Comparison of ENCODE assay signal across 20 cellular contexts in genomic region chrX:134849390-134849789, GRCh38. TPM values are rescaled to one million over a fixed set of nuclear protein-coding genes. Genes with fewer than 3 reads are reported as not detected.
A peak's percentile ranks its signal among the peaks of the same experiment; 100 is the strongest.
DNase-seq lines count a peak whose midpoint lies in the region; FAIRE-seq and TF ChIP-seq lines count a peak whose summit lies in the region.
"Had no signal": no experiment of that assay in that cellular context is flagged by ENCODE, and none has a peak within 500 bp of the region (broad histone marks: within the 10 kb centered on the region; RNA-seq: fewer than 3 reads in every experiment).

No MANE protein-coding gene starts in this region.

- H3K4me3 ChIP-seq in PC-9 = no peak overlapping the region
- H3K4me3 ChIP-seq in endothelial cell of umbilical vein (replicated peaks in 1 of 3; ENCODE audit: insufficient read depth in 1 of 3, low read depth in 1 of 3, low read length in 3 of 3) = no peak overlapping the region
- no peak overlapping the region for H3K4me3 ChIP-seq in mesenchymal stem cell (ENCODE audit: insufficient read depth in 1 of 2, low read depth in 1 of 2, low read length in 2 of 2)
- H3K4me3 ChIP-seq in HAP-1 = no peak overlapping the region
- H3K4me3 ChIP-seq: ascending aorta, heart right ventricle, lung, skin epidermis, uterus had no signal

- no peak overlapping the region for H3K14ac ChIP-seq in mesenchymal stem cell (ENCODE audit: low read length in 2 of 2)

- no peak overlapping the region for H4K8ac ChIP-seq in mesenchymal stem cell (ENCODE audit: low read length)

- CTCF ChIA-PET in PC-9 (lab: Charles Lee) = no interaction called here
- CTCF ChIA-PET in endothelial cell of umbilical vein (lab: Charles Lee) = no interaction called here

- no peaks in the 10 kb centered on the region for H3K79me1 ChIP-seq in mesenchymal stem cell (replicated peaks; ENCODE audit: low read length, poor library complexity, severe bottlenecking)

- no peak overlapping the region for H3K23ac ChIP-seq in mesenchymal stem cell (ENCODE audit: low read length in 2 of 2)

- H2AK5ac ChIP-seq in mesenchymal stem cell (ENCODE audit: low read length, severe bottlenecking) = no peak overlapping the region

- dilution Hi-C loops in endothelial cell of umbilical vein (cut with MboI; ENCODE audit: extremely low pct_ligation_motif_present, low sequenced_read_pairs) = no loop called here

- no peak for TF ChIP-seq POLR2A in endothelial cell of umbilical vein (IDR thresholded peaks at IDR 0.05; ENCODE audit: low read depth, low read length)

- H2AFZ ChIP-seq in PC-9 (no peak overlapping the region), endothelial cell of umbilical vein (ENCODE audit: low read depth, low read length) (no peak overlapping the region), mesenchymal stem cell (ENCODE audit: low read depth, low read length) (no peak overlapping the region)

- no TSS peak for BruUV-seq in PC-9 (replicated peaks; lab: Mats Ljungman, UMichigan)
- no TSS peak for BruUV-seq in endothelial cell of umbilical vein (replicated peaks; lab: Mats Ljungman, UMichigan)

- H3K4me2 ChIP-seq in PC-9 (peak overlapping the region; percentile 47), endothelial cell of umbilical vein (ENCODE audit: insufficient read depth, low read length) (no peak overlapping the region), mesenchymal stem cell (ENCODE audit: low read length, poor library complexity, severe bottlenecking) (no peak overlapping the region)

- no peak overlapping the region for H4K91ac ChIP-seq in mesenchymal stem cell (ENCODE audit: low read length)

- H2BK120ac ChIP-seq in mesenchymal stem cell (ENCODE audit: low read depth, low read length) = no peak overlapping the region

- H3K9me2 ChIP-seq in PC-9 (ENCODE audit: insufficient read depth) = no peaks in the 10 kb centered on the region

- no peak overlapping the region for H3K9ac ChIP-seq in endothelial cell of umbilical vein (replicated peaks; ENCODE audit: extremely low read depth, insufficient read depth, low read length)
- no peak overlapping the region for H3K9ac ChIP-seq in mesenchymal stem cell (ENCODE audit: low read length)

- DNase-seq in Daoy (ENCODE audit: low read depth) = peak; percentile 3
- DNase-seq in PC-9 = peak in 1 of 2 experiments; percentile 72
- no peak for DNase-seq in endothelial cell of umbilical vein (ENCODE audit: low read depth, low spot score)
- peak; percentile 6 for DNase-seq in mesenchymal stem cell
- no peak for DNase-seq in activated CD4-positive, alpha-beta T cell treated with anti-CD3 and anti-CD28 coated beads for 48 hours
- DNase-seq in NCI-H1930 (lab: John Stamatoyannopoulos, UW) = no peak
- no peak for DNase-seq in HAP-1 (ENCODE audit: low spot score in 2 of 2)
- DNase-seq in NOMO-1 treated with dmso at 0.1 percent for 144 hours (lab: John Stamatoyannopoulos, UW; ENCODE audit: unreplicated experiment) = no peak
- DNase-seq: activated CD4-positive, alpha-beta T cell treated with anti-CD3 and anti-CD28 coated beads, Interleukin-2, amount 50 U/mL, for 1 hour; activated naive CD4-positive, alpha-beta T cell; cortex of kidney; heart right ventricle; naive thymus-derived CD8-positive, alpha-beta T cell; NCI-H1436 treated with DMSO at 0.1 percent for 48 hours; stimulated activated CD4-positive, alpha-beta T cell treated with anti-CD3 and anti-CD28 coated beads, Interleukin-2, amount 100 ng/mL, for 48 hours; uterus had no signal

- no peak overlapping the region for H3K4ac ChIP-seq in mesenchymal stem cell (ENCODE audit: low read depth in 1 of 2, low read length in 2 of 2)

- POLR2A ChIA-PET in PC-9 (lab: Charles Lee; ENCODE audit: unreplicated experiment) = no interaction called here
- POLR2A ChIA-PET in endothelial cell of umbilical vein (lab: Charles Lee) = no interaction called here

- in situ Hi-C loops in HAP-1 (cut with MboI; ENCODE audit: low sequenced_read_pairs) = no loop called here

- intact Hi-C loops in PC-9 (cut with micrococcal nuclease; ENCODE audit: unreplicated experiment) = no loop called here
- intact Hi-C loops in endothelial cell of umbilical vein (cut with micrococcal nuclease) = no loop called here

- no peak overlapping the region for H2BK5ac ChIP-seq in mesenchymal stem cell (ENCODE audit: low read depth, low read length, poor library complexity, severe bottlenecking)

- H3K18ac ChIP-seq in mesenchymal stem cell (ENCODE audit: low read depth in 1 of 2, low read length in 2 of 2) = no peak overlapping the region

- H3K4me1 ChIP-seq in PC-9 (replicated peaks; ENCODE audit: insufficient read depth) = peaks cover 18% of the 10 kb centered on the region
- no peaks in the 10 kb centered on the region for H3K4me1 ChIP-seq in endothelial cell of umbilical vein (ENCODE audit: control insufficient read depth, extremely low read depth, insufficient read depth, low read length)
- no peaks in the 10 kb centered on the region for H3K4me1 ChIP-seq in mesenchymal stem cell (ENCODE audit: control insufficient read depth, insufficient read depth, low read depth, low read length)
- H3K4me1 ChIP-seq in HAP-1 = peaks cover 15% of the 10 kb centered on the region
- H3K4me1 ChIP-seq: ascending aorta, heart right ventricle, uterus had no signal

- H3K27ac ChIP-seq in PC-9 (peak overlapping the region; percentile 33; the same call in 1 of the 2 replicates), endothelial cell of umbilical vein (ENCODE audit: insufficient read depth, low read depth, low read length) (no peak overlapping the region), mesenchymal stem cell (ENCODE audit: low read length, poor library complexity, severe bottlenecking) (no peak overlapping the region)
- H3K27ac ChIP-seq: ascending aorta, heart right ventricle, skin epidermis, uterus had no signal

- H3K9me3 ChIP-seq in PC-9 (ENCODE audit: insufficient read depth, low read depth) (no peaks in the 10 kb centered on the region), endothelial cell of umbilical vein (replicated peaks; ENCODE audit: control insufficient read depth, insufficient read depth, low read length) (no peaks in the 10 kb centered on the region), mesenchymal stem cell (ENCODE audit: control insufficient read depth, low read length) (no peaks in the 10 kb centered on the region), HAP-1 (no peaks in the 10 kb centered on the region)
- H3K9me3 ChIP-seq: ascending aorta, heart right ventricle, uterus had no signal

- no peaks in the 10 kb centered on the region for H3K9me1 ChIP-seq in endothelial cell of umbilical vein (replicated peaks; ENCODE audit: control insufficient read depth, extremely low read depth, insufficient read depth, low read length)

- H3K79me2 ChIP-seq in PC-9 (ENCODE audit: low read depth) (no peaks in the 10 kb centered on the region), endothelial cell of umbilical vein (ENCODE audit: control insufficient read depth, insufficient read depth, low read length) (no peaks in the 10 kb centered on the region)

- peaks cover 4% of the 10 kb centered on the region; the same call in 1 of the 2 replicates for H3K36me3 ChIP-seq in PC-9 (ENCODE audit: low read depth)
- H3K36me3 ChIP-seq in endothelial cell of umbilical vein (ENCODE audit: control insufficient read depth in 2 of 2, extremely low read depth in 1 of 2, insufficient read depth in 2 of 2, low read length in 2 of 2) = no peaks in the 10 kb centered on the region
- H3K36me3 ChIP-seq in mesenchymal stem cell (ENCODE audit: control insufficient read depth in 1 of 2, insufficient read depth in 2 of 2, low read depth in 1 of 2, low read length in 2 of 2) = no peaks in the 10 kb centered on the region
- H3K36me3 ChIP-seq in HAP-1 (replicated peaks) = no peaks in the 10 kb centered on the region
- H3K36me3 ChIP-seq: ascending aorta, heart right ventricle, uterus had no signal

- H3F3A ChIP-seq in PC-9 (ENCODE audit: insufficient read depth, low read depth) = peaks cover 3% of the 10 kb centered on the region; the same call in 1 of the 2 replicates

- H2BK12ac ChIP-seq in mesenchymal stem cell (ENCODE audit: low read length in 2 of 2) = no peak overlapping the region

- TF ChIP-seq CTCF in PC-9 (conservative IDR thresholded peaks at IDR 0.05) (no peak), endothelial cell of umbilical vein (IDR thresholded peaks at IDR 0.05; ENCODE audit: extremely low read depth in 1 of 2, insufficient read depth in 1 of 2, low read depth in 1 of 2, low read length in 2 of 2) (no peak)

- FAIRE-seq in endothelial cell of umbilical vein (lab: Jason Lieb, UNC) = peak; percentile 53
- FAIRE-seq: GM12892 had no signal

- H2BK15ac ChIP-seq in mesenchymal stem cell (ENCODE audit: low read depth, poor library complexity, severe bottlenecking) = no peak overlapping the region

- H4K20me1 ChIP-seq in PC-9 (ENCODE audit: insufficient read depth) (no peaks in the 10 kb centered on the region), endothelial cell of umbilical vein (replicated peaks; ENCODE audit: control insufficient read depth, extremely low read depth, insufficient read depth, low read length) (no peaks in the 10 kb centered on the region)

- H3K27me3 ChIP-seq in PC-9 (ENCODE audit: insufficient read depth, low read depth) = no peaks in the 10 kb centered on the region
- H3K27me3 ChIP-seq in endothelial cell of umbilical vein (ENCODE audit: control insufficient read depth in 2 of 2, insufficient read depth in 2 of 2, low read length in 2 of 2) = no peaks in the 10 kb centered on the region
- H3K27me3 ChIP-seq in mesenchymal stem cell (ENCODE audit: control insufficient read depth in 1 of 2, insufficient read depth in 1 of 2, low read length in 2 of 2) = peaks cover 0 to 3% of the 10 kb centered on the region in 2 experiments
- no peaks in the 10 kb centered on the region for H3K27me3 ChIP-seq in HAP-1 (ENCODE audit: low read depth)
- H3K27me3 ChIP-seq: ascending aorta, uterus had no signal

TF ChIP-seq in endothelial cell of umbilical vein, 7 proteins besides CTCF, POLR2A, EP300 and RAD21:
- TF ChIP-seq FOS (IDR thresholded peaks at IDR 0.05; ENCODE audit: borderline replicate concordance, insufficient read depth, low read length) (peak; percentile 20), POLR2AphosphoS5 (IDR thresholded peaks at IDR 0.05; ENCODE audit: insufficient read depth, low read depth, low read length) (no peak)

RNA-seq across cellular contexts. Expression of gene PABIR2, which starts 52.4 kb away (rescaled TPM):
- 4.6 and 4.7 TPM in 2 replicates for total RNA-seq in Daoy (2014; rRNA removed; shearing (Covaris generic))
- total RNA-seq in PC-9 (2021) (66.3 and 96.4 TPM in 2 replicates), endothelial cell of umbilical vein (23.9 and 26.4 TPM in 2 replicates)
- 8.1 and 11.8 TPM in 2 replicates for polyA plus RNA-seq in endothelial cell of umbilical vein
- polyA plus RNA-seq in endothelial cell of umbilical vein (2011; cell fraction: cytosol; rRNA removed) = 12.1 and 13.7 TPM in 2 replicates
- 59.9 and 63.7 TPM in 2 replicates for polyA plus RNA-seq in endothelial cell of umbilical vein (2011; cell fraction: nucleus; rRNA removed)
- 19.9 and 26.5 TPM in 2 replicates for polyA plus RNA-seq in endothelial cell of umbilical vein (2012)
- polyA minus RNA-seq in endothelial cell of umbilical vein = 16.0 and 20.5 TPM in 2 replicates
- polyA minus RNA-seq in endothelial cell of umbilical vein (2011; cell fraction: cytosol; rRNA and poly(A)+ RNA removed) = 27.3 TPM
- 14.3 and 19.2 TPM in 2 replicates for polyA minus RNA-seq in endothelial cell of umbilical vein (2011; cell fraction: nucleus; rRNA and poly(A)+ RNA removed)
- 10.0 TPM for polyA plus RNA-seq in mesenchymal stem cell (2013, experiment 1 of 2)
- 9.5 TPM for polyA plus RNA-seq in mesenchymal stem cell (2013, experiment 2 of 2)

Comparison
In these comparisons a context has a peak if more than half of its experiments do, and no peak if none do; other contexts are left out.
1. DNase-seq: peak in Daoy (single experiment) and mesenchymal stem cell (single experiment); none in endothelial cell of umbilical vein (single experiment), activated CD4-positive, alpha-beta T cell treated with anti-CD3 and anti-CD28 coated beads for 48 hours (single experiment), NCI-H1930 (0 of 2), HAP-1 (0 of 2) and NOMO-1 treated with dmso at 0.1 percent for 144 hours (single experiment).